In the genomic region with DNA sequence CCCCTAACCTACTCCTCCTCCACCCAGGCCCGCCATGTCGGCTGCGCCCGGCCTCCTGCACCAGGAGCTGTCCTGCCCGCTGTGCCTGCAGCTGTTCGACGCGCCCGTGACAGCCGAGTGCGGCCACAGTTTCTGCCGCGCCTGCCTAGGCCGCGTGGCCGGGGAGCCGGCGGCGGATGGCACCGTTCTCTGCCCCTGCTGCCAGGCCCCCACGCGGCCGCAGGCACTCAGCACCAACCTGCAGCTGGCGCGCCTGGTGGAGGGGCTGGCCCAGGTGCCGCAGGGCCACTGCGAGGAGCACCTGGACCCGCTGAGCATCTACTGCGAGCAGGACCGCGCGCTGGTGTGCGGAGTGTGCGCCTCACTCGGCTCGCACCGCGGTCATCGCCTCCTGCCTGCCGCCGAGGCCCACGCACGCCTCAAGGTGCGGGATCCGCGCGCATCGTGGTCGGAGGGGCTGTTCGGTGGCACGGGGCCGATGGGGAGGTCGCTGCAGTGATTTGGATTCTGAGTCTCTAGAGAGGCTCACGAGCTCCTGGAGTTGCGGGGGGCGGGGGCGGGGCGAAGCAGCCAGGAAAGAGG, we compare ENCODE assay signal across 9 cellular contexts. TPM values are rescaled to one million over a fixed set of nuclear protein-coding genes. Genes with fewer than 3 reads are reported as not detected.
DNase-seq lines count a peak whose midpoint lies in the region; ATAC-seq and TF ChIP-seq lines count a peak whose summit lies in the region.
"Had no signal": no experiment of that assay in that cellular context is flagged by ENCODE, and none has a peak within 500 bp of the region (broad histone marks: within the 10 kb centered on the region; RNA-seq: fewer than 3 reads in every experiment).

No MANE protein-coding gene starts in this region.

- no peaks in the 10 kb centered on the region for H4K20me1 ChIP-seq in GM23248 (ENCODE audit: insufficient read depth)

- no peaks in the 10 kb centered on the region for H3K36me3 Mint-ChIP-seq in activated T-cell treated with anti-CD3 and anti-CD28 coated beads, Interleukin-2, amount 50 U/mL, for 72 hours (ENCODE audit: insufficient read depth in 2 of 2)

- TF ChIP-seq EP300 in sigmoid colon (IDR thresholded peaks at IDR 0.05), result no peak

- intact Hi-C loops in left ventricle myocardium inferior (cut with micrococcal nuclease) (no loop called here), sigmoid colon (cut with DNase I) (no loop called here)

- in situ Hi-C loops in GM23248 (cut with MboI), result loop anchor here (25.0 kb wide), 1 partner anchor 498 kb away; a partner anchor contains a TSS

- peak overlapping the region; percentile 72 for H3K4me3 ChIP-seq in GM23248
- peak overlapping the region; percentile 71 for H3K4me3 ChIP-seq in left ventricle myocardium inferior
- H3K4me3 ChIP-seq in sigmoid colon, result peak overlapping the region in 3 of 4 donors; percentile 31 to 49 (median 47)

- no peaks in the 10 kb centered on the region for H3F3A ChIP-seq in GM23248 (ENCODE audit: insufficient read depth)

- H3K27ac ChIP-seq in GM23248 (no peak overlapping the region), left ventricle myocardium inferior (replicated peaks) (no peak overlapping the region), sigmoid colon (no peak overlapping the region)

- DNase-seq in GM23248 (peak; percentile 24), left ventricle myocardium inferior (no peak), sigmoid colon (no peak), DMS153 treated with DMSO at 0.1 percent for 48 hours (lab: John Stamatoyannopoulos, UW; ENCODE audit: unreplicated experiment) (no peak), putamen (ENCODE audit: low spot score) (no peak)
- no peak for DNase-seq in activated T-cell treated with anti-CD3 and anti-CD28 coated beads, Interleukin-2, amount 50 U/mL, for 72 hours

- H3K4me1 ChIP-seq in GM23248 (ENCODE audit: insufficient read depth) (peaks cover 4% of the 10 kb centered on the region; the same call in 1 of the 2 replicates), left ventricle myocardium inferior (peaks cover 27% of the 10 kb centered on the region), sigmoid colon (peaks cover 0 to 29% (median 27%) of the 10 kb centered on the region in 4 donors)

- no peaks in the 10 kb centered on the region for H3K9me3 ChIP-seq in GM23248 (ENCODE audit: low read depth)
- H3K9me3 ChIP-seq in left ventricle myocardium inferior (replicated peaks), result no peaks in the 10 kb centered on the region
- H3K9me3 ChIP-seq in sigmoid colon, result no peaks in the 10 kb centered on the region

- H3K4me2 ChIP-seq in GM23248 (ENCODE audit: unreplicated experiment), result peak overlapping the region; percentile 83

- H3K36me3 ChIP-seq in GM23248 (ENCODE audit: low read depth) (no peaks in the 10 kb centered on the region), left ventricle myocardium inferior (no peaks in the 10 kb centered on the region), sigmoid colon (no peaks in the 10 kb centered on the region)

- 4 to 6% methylated on average over 44 to 52 of the region's 58 CpGs for WGBS in GM23248 (ENCODE audit: low coverage in 1 of 2, low lambda C conversion rate in 2 of 2, missing lambda C conversion rate in 2 of 2), 2 experiments
- 6 to 8% methylated on average over 58 of the region's 58 CpGs for WGBS in sigmoid colon, 2 donors

- H3K27me3 Mint-ChIP-seq in activated T-cell treated with anti-CD3 and anti-CD28 coated beads, Interleukin-2, amount 50 U/mL, for 72 hours (ENCODE audit: low read depth), result peaks cover 54% of the 10 kb centered on the region

- no peak overlapping the region for H3K9ac ChIP-seq in GM23248

- H3K79me2 ChIP-seq in GM23248 (ENCODE audit: insufficient read depth), result no peaks in the 10 kb centered on the region

- H3K9me3 Mint-ChIP-seq in activated T-cell treated with anti-CD3 and anti-CD28 coated beads, Interleukin-2, amount 50 U/mL, for 72 hours, result no peaks in the 10 kb centered on the region

- H3K27ac Mint-ChIP-seq in activated T-cell treated with anti-CD3 and anti-CD28 coated beads, Interleukin-2, amount 50 U/mL, for 72 hours, result no peak overlapping the region

- peak overlapping the region; percentile 79 to 91 for H3K4me3 Mint-ChIP-seq in activated T-cell treated with anti-CD3 and anti-CD28 coated beads, Interleukin-2, amount 50 U/mL, for 72 hours

- peaks cover 31% of the 10 kb centered on the region for H3K4me1 Mint-ChIP-seq in activated T-cell treated with anti-CD3 and anti-CD28 coated beads, Interleukin-2, amount 50 U/mL, for 72 hours (ENCODE audit: low read depth)

- H3K27me3 ChIP-seq in GM23248 (replicated peaks; ENCODE audit: insufficient read depth) (peaks cover 33% of the 10 kb centered on the region), left ventricle myocardium inferior (ENCODE audit: low read depth) (peaks cover 53% of the 10 kb centered on the region), sigmoid colon (peaks cover 31 to 61% (median 52%) of the 10 kb centered on the region in 3 donors)

- H2AFZ ChIP-seq in GM23248, result peak overlapping the region; percentile 83

- no peak for TF ChIP-seq POLR2A in sigmoid colon (IDR thresholded peaks at IDR 0.05)

- TF ChIP-seq CTCF in left ventricle myocardium inferior (IDR thresholded peaks at IDR 0.05; ENCODE audit: borderline replicate concordance) (no peak), sigmoid colon (IDR thresholded peaks at IDR 0.05) (no peak)

- ATAC-seq in activated T-cell treated with anti-CD3 and anti-CD28 coated beads, Interleukin-2, amount 50 U/mL, for 72 hours (replicated peaks in 1 of 2), result peak in 1 of 2 donors; percentile 7
- ATAC-seq in HG02763 (IDR thresholded peaks at IDR 0.05; ENCODE audit: unreplicated experiment) (no peak), HG02885 (IDR thresholded peaks at IDR 0.05; ENCODE audit: poor library complexity, unreplicated experiment) (no peak)

- no peaks in the 10 kb centered on the region for H3K9me2 ChIP-seq in GM23248 (ENCODE audit: insufficient read depth)

RNA-seq across cellular contexts. Expression of gene TRIM72, which starts 0.9 kb away (rescaled TPM):
- total RNA-seq in GM23248 (2014; rRNA removed; shearing (Covaris generic)), result not detected in 2 replicates
- not detected in 2 replicates for polyA plus RNA-seq in GM23248 (2016; fragmentation: Nextera tagmentation; extraction: Ambion mirVana)
- total RNA-seq in activated T-cell treated with anti-CD3 and anti-CD28 coated beads, Interleukin-2, amount 50 U/mL, for 72 hours, result under 1 TPM in 1 of 2 donors, not detected in 1; 0.05 TPM
- 0.91 TPM for total RNA-seq in left ventricle myocardium inferior
- under 1 TPM in 3 of 4 donors, not detected in 1; under 0.01 to 0.27 (median under 0.01) TPM for total RNA-seq in sigmoid colon
- polyA plus RNA-seq in sigmoid colon, result under 1 TPM; under 0.01 to 0.07 (median under 0.01) TPM
- total RNA-seq: pulmonary artery endothelial cell had no signal

RNA-seq across cellular contexts. Expression of gene PYDC1, which starts 2.1 kb away (rescaled TPM):
- total RNA-seq in GM23248 (2014; rRNA removed; shearing (Covaris generic)), result not detected in 2 replicates
- not detected in 2 replicates for polyA plus RNA-seq in GM23248 (2016; fragmentation: Nextera tagmentation; extraction: Ambion mirVana)
- total RNA-seq in activated T-cell treated with anti-CD3 and anti-CD28 coated beads, Interleukin-2, amount 50 U/mL, for 72 hours, result not detected
- not detected for total RNA-seq in left ventricle myocardium inferior
- not detected for total RNA-seq in sigmoid colon
- polyA plus RNA-seq in sigmoid colon, result under 1 TPM in 1 of 3 donors, not detected in 2; 0.16 TPM
- total RNA-seq: pulmonary artery endothelial cell had no signal

RNA-seq across cellular contexts. Expression of gene PYCARD, which starts 12.2 kb away (rescaled TPM):
- 20.1 and 28.1 TPM in 2 replicates for total RNA-seq in GM23248 (2014; rRNA removed; shearing (Covaris generic))
- 23.1 and 24.3 TPM in 2 replicates for polyA plus RNA-seq in GM23248 (2016; fragmentation: Nextera tagmentation; extraction: Ambion mirVana)
- 10 to 100 TPM in 1 of 2 donors, 1 to 10 TPM in 1; 7.4 to 13.6 TPM for total RNA-seq in activated T-cell treated with anti-CD3 and anti-CD28 coated beads, Interleukin-2, amount 50 U/mL, for 72 hours
- 5.3 TPM for total RNA-seq in left ventricle myocardium inferior
- total RNA-seq in sigmoid colon, result 10 to 100 TPM; 21.0 to 24.6 (median 23.5) TPM
- 100 to 1,000 TPM in 2 of 3 donors, 10 to 100 TPM in 1; 93.1 to 120 (median 107) TPM for polyA plus RNA-seq in sigmoid colon

RNA-seq across cellular contexts. Expression of gene FUS, which starts 34.9 kb away (rescaled TPM):
- 22.5 and 28.3 TPM in 2 replicates for total RNA-seq in GM23248 (2014; rRNA removed; shearing (Covaris generic))
- polyA plus RNA-seq in GM23248 (2016; fragmentation: Nextera tagmentation; extraction: Ambion mirVana) (154 and 166 TPM in 2 replicates), sigmoid colon (100 to 1,000 TPM in 1 of 3 donors, 10 to 100 TPM in 2; 79.9 to 262 (median 98.3) TPM)
- total RNA-seq in activated T-cell treated with anti-CD3 and anti-CD28 coated beads, Interleukin-2, amount 50 U/mL, for 72 hours, result 100 to 1,000 TPM; 411 to 528 TPM
- total RNA-seq in left ventricle myocardium inferior (96.9 TPM), sigmoid colon (10 to 100 TPM; 44.1 to 63.9 (median 60.4) TPM)

RNA-seq across cellular contexts. Expression of gene ITGAM, which starts 45.0 kb away (rescaled TPM):
- total RNA-seq in GM23248 (2014; rRNA removed; shearing (Covaris generic)), result not detected in 2 replicates
- polyA plus RNA-seq in GM23248 (2016; fragmentation: Nextera tagmentation; extraction: Ambion mirVana) (not detected in 2 replicates), sigmoid colon (1 to 10 TPM; 1.2 to 6.1 (median 1.8) TPM)
- 1 to 10 TPM; 1.8 to 3.7 TPM for total RNA-seq in activated T-cell treated with anti-CD3 and anti-CD28 coated beads, Interleukin-2, amount 50 U/mL, for 72 hours
- total RNA-seq in left ventricle myocardium inferior (5.1 TPM), sigmoid colon (10 to 100 TPM in 3 of 4 donors, 1 to 10 TPM in 1; 6.4 to 15.1 (median 12.0) TPM)
- total RNA-seq: pulmonary artery endothelial cell had no signal
